8 cellular contexts compared by ENCODE assay signal in the genomic region with DNA sequence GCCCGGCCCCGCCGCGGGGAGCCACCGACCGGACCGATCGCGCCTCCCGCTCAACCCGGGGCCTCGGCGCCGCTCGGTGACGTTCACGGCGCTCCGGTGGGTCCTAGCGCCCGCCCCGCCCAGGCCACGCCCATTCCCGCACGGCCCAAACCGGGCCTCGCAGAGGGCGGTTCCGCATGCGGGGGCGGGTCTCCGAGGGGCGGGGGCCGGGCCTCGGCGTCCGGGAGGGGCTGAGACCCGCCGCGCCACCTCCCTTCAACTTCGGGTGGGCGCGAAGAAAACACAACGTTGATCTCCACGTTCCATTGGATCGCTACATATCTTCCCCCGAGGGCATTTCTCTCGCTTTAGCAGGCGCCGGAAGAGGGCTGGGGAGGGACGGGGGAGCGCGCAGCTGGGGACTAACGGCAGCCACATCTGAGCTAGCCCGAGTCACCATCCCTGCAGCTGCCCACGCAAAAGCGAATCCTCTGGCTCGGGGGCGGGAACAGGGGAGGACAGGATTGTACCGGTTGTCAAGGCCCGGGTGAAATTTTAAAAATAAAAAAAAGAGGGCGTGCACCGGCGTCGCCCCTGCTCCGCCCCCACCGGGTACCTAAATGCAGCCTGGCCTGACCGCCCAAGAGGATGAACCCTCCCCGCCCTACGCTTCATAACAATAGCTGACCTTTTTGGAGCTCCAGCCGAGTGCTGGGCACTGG. TPM values are rescaled to one million over a fixed set of nuclear protein-coding genes. Genes with fewer than 3 reads are reported as not detected.
DNase-seq lines count a peak whose midpoint lies in the region; ATAC-seq, FAIRE-seq and TF ChIP-seq lines count a peak whose summit lies in the region.

MAD2L2 (minus strand) TSS at position 78 of the 701 bp plus-strand sequence. CDS start 547 bp downstream, outside the sequence.

- no peak for TF ChIP-seq CTCF in keratinocyte (optimal IDR thresholded peaks at IDR 0.05 in 1 of 3, IDR thresholded peaks at IDR 0.05 in 1 of 3, conservative IDR thresholded peaks at IDR 0.05 in 1 of 3; ENCODE audit: extremely low read depth in 1 of 3, insufficient read depth in 2 of 3, low read length in 3 of 3)

- H3K4me1 ChIP-seq in keratinocyte (ENCODE audit: control insufficient read depth, extremely low read depth, insufficient read depth, low read length) = no peaks in the 10 kb centered on the region

- no peaks in the 10 kb centered on the region for H3K9me3 ChIP-seq in keratinocyte (ENCODE audit: control insufficient read depth, low read depth, low read length)

- ATAC-seq in GM18511 (IDR thresholded peaks at IDR 0.05; ENCODE audit: unreplicated experiment) (peak; percentile 90), HG02981 (IDR thresholded peaks at IDR 0.05; ENCODE audit: unreplicated experiment) (peak; percentile 85)

- no peaks in the 10 kb centered on the region for H3K79me2 ChIP-seq in keratinocyte (ENCODE audit: control insufficient read depth, insufficient read depth, low read length)

- dilution Hi-C loops in keratinocyte (cut with MboI; ENCODE audit: extremely low pct_ligation_motif_present, low sequenced_read_pairs) = no loop called here

- peak within 1 kb of the TSS; percentile 92 for H2AFZ ChIP-seq in keratinocyte (ENCODE audit: control insufficient read depth, low read length)

- H3K9me1 ChIP-seq in keratinocyte (ENCODE audit: control insufficient read depth, extremely low read depth, insufficient read depth, low read length) = no peaks in the 10 kb centered on the region

- DNase-seq in A172 (ENCODE audit: low spot score) (peak; percentile 59), NCI-H2196 (lab: John Stamatoyannopoulos, UW; ENCODE audit: unreplicated experiment) (peak; percentile 91), keratinocyte (ENCODE audit: low read depth, low spot score) (no peak)
- DNase-seq in activated CD4-positive, CD25-positive, alpha-beta regulatory T cell treated with anti-CD3 and anti-CD28 coated beads, Interleukin-2, amount 50 U/mL, for 16 hours (ENCODE audit: low read depth, low spot score) = peak; percentile 80
- DNase-seq in central memory CD4-positive, alpha-beta T cell = peak; percentile 85
- DNase-seq in stimulated activated CD4-positive, alpha-beta T cell treated with anti-CD3 and anti-CD28 coated beads, Interleukin-12 subunit alpha, Interleukin-12 subunit beta, amount 100 ng/mL, for 4 hours = peak; percentile 93

- H3K36me3 ChIP-seq in keratinocyte (ENCODE audit: control insufficient read depth in 2 of 2, extremely low read depth in 1 of 2, insufficient read depth in 2 of 2, low read length in 2 of 2) = peaks cover 0 to 2% of the 10 kb centered on the region in 2 experiments

- FAIRE-seq in keratinocyte (lab: Jason Lieb, UNC) = no peak

- peaks cover 24% of the 10 kb centered on the region for H3K27me3 ChIP-seq in keratinocyte (ENCODE audit: control insufficient read depth, extremely low read depth, insufficient read depth, low read length)

- peak within 1 kb of the TSS; percentile 74 for H3K9ac ChIP-seq in keratinocyte (ENCODE audit: control insufficient read depth, extremely low read depth, insufficient read depth, low read length)

- H3K4me3 ChIP-seq in keratinocyte (ENCODE audit: control insufficient read depth in 2 of 3, extremely low read depth in 1 of 3, insufficient read depth in 2 of 3, low read depth in 1 of 3, low read length in 3 of 3) = peak within 1 kb of the TSS; percentile 72 to 87 (median 82)

- H4K20me1 ChIP-seq in keratinocyte (ENCODE audit: control insufficient read depth, extremely low read depth, insufficient read depth, low read length) = no peaks in the 10 kb centered on the region

- peak within 1 kb of the TSS; percentile 31 for H3K27ac ChIP-seq in keratinocyte (ENCODE audit: control insufficient read depth, insufficient read depth, low read length)

- peak within 1 kb of the TSS; percentile 87 for H3K4me2 ChIP-seq in keratinocyte (ENCODE audit: control insufficient read depth, extremely low read depth, insufficient read depth, low read depth, low read length)

RNA-seq across cellular contexts. Expression of gene MAD2L2, which starts in this region (rescaled TPM):
- 70.3 and 72.0 TPM in 2 replicates for total RNA-seq in A172 (2014; rRNA removed; shearing (Covaris generic))
- polyA plus RNA-seq in keratinocyte = 24.8 to 31.6 TPM (median 26.4 TPM) in 3 replicates
- polyA plus RNA-seq in keratinocyte (2011; ENCODE audit: low read depth) = 4.3 TPM
- polyA plus RNA-seq in keratinocyte (2011; cell fraction: cytosol; rRNA removed) = 28.9 and 41.2 TPM in 2 replicates
- 17.2 and 22.1 TPM in 2 replicates for polyA plus RNA-seq in keratinocyte (2011; cell fraction: nucleus; rRNA removed)
- 25.5 and 33.4 TPM in 2 replicates for polyA plus RNA-seq in keratinocyte (2012; ENCODE audit: low replicate concordance)
- polyA minus RNA-seq in keratinocyte = 16.9 to 36.2 TPM (median 22.1 TPM) in 3 replicates
- polyA minus RNA-seq in keratinocyte (2011; cell fraction: cytosol; rRNA and poly(A)+ RNA removed) = 28.6 TPM
- polyA minus RNA-seq in keratinocyte (2011; cell fraction: nucleus; rRNA and poly(A)+ RNA removed) = 3.6 and 4.7 TPM in 2 replicates
